Comparison of ENCODE assay signal across 7 cellular contexts in the genomic region with DNA sequence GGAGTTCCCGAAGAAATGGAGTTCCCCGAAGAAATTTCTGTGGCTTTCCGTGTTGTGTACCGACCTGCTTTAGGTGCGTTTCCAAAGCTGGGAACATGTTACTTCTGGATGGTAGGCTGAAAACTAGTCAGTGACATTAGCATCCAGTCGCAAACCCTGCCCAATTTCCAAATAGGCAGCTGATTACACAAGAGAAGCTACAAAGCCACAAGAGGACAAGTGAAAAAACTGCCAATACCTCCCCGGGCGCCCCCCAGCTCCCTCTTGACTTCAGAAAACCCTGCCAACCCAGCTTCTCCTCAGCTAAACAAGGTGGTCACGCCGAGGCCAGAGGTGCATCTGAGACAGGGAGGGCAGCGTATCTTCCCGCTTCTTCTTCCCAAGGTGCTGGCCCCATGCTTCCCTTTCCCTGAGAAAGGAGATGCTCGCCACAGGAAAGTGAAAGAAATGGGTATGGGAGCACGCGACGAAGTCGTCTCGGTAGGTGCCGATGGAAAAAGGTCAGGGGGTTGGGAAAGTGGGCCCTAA. TPM values are rescaled to one million over a fixed set of nuclear protein-coding genes. Genes with fewer than 3 reads are reported as not detected.
DNase-seq lines count a peak whose midpoint lies in the region; ATAC-seq and TF ChIP-seq lines count a peak whose summit lies in the region.

No MANE protein-coding gene starts in this region.

- peak overlapping the region; percentile 73 for H3K27ac ChIP-seq in HL-60 (replicated peaks)

- H3K4me1 Mint-ChIP-seq in nephron = peaks cover 7% of the 10 kb centered on the region

- H3K4me3 Mint-ChIP-seq in nephron = peak overlapping the region; percentile 91 to 97 (median 95)

- ATAC-seq in esophagus mucosa = peak; percentile 48
- no peak for ATAC-seq in GM18519 (IDR thresholded peaks at IDR 0.05; ENCODE audit: low FRiP score, unreplicated experiment)

- H3K4me3 ChIP-seq in GM12865 (ENCODE audit: low read depth, low read length) = peak overlapping the region; percentile 71
- H3K4me3 ChIP-seq in HL-60 (replicated peaks; ENCODE audit: insufficient read depth, low read length) = peak overlapping the region; percentile 78
- H3K4me3 ChIP-seq in WI38 (ENCODE audit: low read depth, low read length) = peak overlapping the region; percentile 66

- peaks cover 27% of the 10 kb centered on the region for H3K36me3 Mint-ChIP-seq in nephron (ENCODE audit: low read depth)

- H3K27ac Mint-ChIP-seq in nephron = peak overlapping the region; percentile 65 to 70 (median 66)

- no peaks in the 10 kb centered on the region for H3K27me3 ChIP-seq in HL-60 (ENCODE audit: insufficient read depth, poor library complexity, severe bottlenecking)

- peak; percentile 18 for DNase-seq in GM12865 (ENCODE audit: low read depth)
- peak in 1 of 2 experiments; percentile 42 for DNase-seq in HL-60 (ENCODE audit: low read depth in 1 of 2, low spot score in 1 of 2)
- no peak for DNase-seq in posterior vena cava (ENCODE audit: low spot score)

- TF ChIP-seq CTCF in GM12865 (IDR thresholded peaks at IDR 0.05; ENCODE audit: insufficient read depth, low read depth, low read length, missing control alignments) (no peak), HL-60 (IDR thresholded peaks at IDR 0.05; ENCODE audit: insufficient read depth, low read length) (no peak), WI38 (IDR thresholded peaks at IDR 0.05; ENCODE audit: low read depth, low read length) (no peak), nephron (IDR thresholded peaks at IDR 0.05; ENCODE audit: unreplicated experiment in 3 of 3) (no peak)

- H3K27me3 Mint-ChIP-seq in nephron (ENCODE audit: low read depth) = no peaks in the 10 kb centered on the region

- intact Hi-C loops in posterior vena cava (cut with DNase I) = loop anchor here in 1 of 2 donors (2.0 kb wide), 1 partner anchor 60 kb away; no protein-coding TSS in a partner anchor

- H3K9me3 Mint-ChIP-seq in nephron = no peaks in the 10 kb centered on the region

RNA-seq across cellular contexts. Expression of a gene that starts 0.6 kb away (rescaled TPM):
- total RNA-seq in esophagus mucosa (1.1 TPM), posterior vena cava (under 1 TPM; 0.48 to 0.79 TPM)

RNA-seq across cellular contexts. Expression of a gene that starts 52.5 kb away (rescaled TPM):
- total RNA-seq in esophagus mucosa (49.4 TPM), posterior vena cava (10 to 100 TPM; 76.0 to 76.6 TPM)
